8 cellular contexts compared by ENCODE assay signal in genomic region chr12:109713187-109713984, GRCh38. TPM values are rescaled to one million over a fixed set of nuclear protein-coding genes. Genes with fewer than 3 reads are reported as not detected.
DNase-seq lines count a peak whose midpoint lies in the region; ATAC-seq and TF ChIP-seq lines count a peak whose summit lies in the region.

Gene FAM222A (plus strand): TSS chr12:109713825. CDS start chr12:109744147, 30,322 bp downstream.

- H3K9ac ChIP-seq in SK-N-MC (ENCODE audit: insufficient read length) = no peak within 1 kb of the TSS

- peak; percentile 83 for ATAC-seq in HG02571 (IDR thresholded peaks at IDR 0.05; ENCODE audit: unreplicated experiment)

- H3K4me1 ChIP-seq in suprapubic skin = peaks cover 47% of the 10 kb centered on the region

- peak within 1 kb of the TSS; percentile 8 for H3K27ac Mint-ChIP-seq in activated naive CD4-positive, alpha-beta T cell treated with anti-CD3 and anti-CD28 coated beads, Interleukin-2, amount 50 U/mL, for 24 hours

- H3K27me3 ChIP-seq in GM06990 (replicated peaks; ENCODE audit: control insufficient read depth, insufficient read depth, low read length) (peaks cover 2% of the 10 kb centered on the region), suprapubic skin (peaks cover 44% of the 10 kb centered on the region)

- peaks cover 4% of the 10 kb centered on the region for H3K4me1 Mint-ChIP-seq in activated naive CD4-positive, alpha-beta T cell treated with anti-CD3 and anti-CD28 coated beads, Interleukin-2, amount 50 U/mL, for 24 hours

- no peak for TF ChIP-seq EP300 in suprapubic skin (IDR thresholded peaks at IDR 0.05)

- H3K9me3 ChIP-seq in SK-N-MC (ENCODE audit: low read depth, low read length) (no peaks in the 10 kb centered on the region), suprapubic skin (no peaks in the 10 kb centered on the region)

- no peaks in the 10 kb centered on the region for H3K36me3 Mint-ChIP-seq in activated naive CD4-positive, alpha-beta T cell treated with anti-CD3 and anti-CD28 coated beads, Interleukin-2, amount 50 U/mL, for 24 hours

- H3K27me3 Mint-ChIP-seq in activated naive CD4-positive, alpha-beta T cell treated with anti-CD3 and anti-CD28 coated beads, Interleukin-2, amount 50 U/mL, for 24 hours = peaks cover 15% of the 10 kb centered on the region

- TF ChIP-seq POLR2A in suprapubic skin (IDR thresholded peaks at IDR 0.05) = peak in 1 of 2 donors; percentile 77

- H3K36me3 ChIP-seq in GM06990 (ENCODE audit: control insufficient read depth, insufficient read depth, low read length) = no peaks in the 10 kb centered on the region
- H3K36me3 ChIP-seq in SK-N-MC (ENCODE audit: insufficient read depth, low read length) = no peaks in the 10 kb centered on the region
- H3K36me3 ChIP-seq in suprapubic skin = no peaks in the 10 kb centered on the region

- TF ChIP-seq CTCF in GM06990 (IDR thresholded peaks at IDR 0.05; ENCODE audit: insufficient read depth, low read length, poor library complexity, severe bottlenecking) (no peak), suprapubic skin (IDR thresholded peaks at IDR 0.05) (no peak)

- peak; percentile 96 for DNase-seq in GM06990 (ENCODE audit: extremely low read depth, insufficient read length)
- DNase-seq in NCI-H1048 (lab: John Stamatoyannopoulos, UW) = peak; percentile 86
- DNase-seq in SK-N-MC (ENCODE audit: low read depth, low spot score) = peak; percentile 55
- peak; percentile 98 for DNase-seq in globus pallidus (ENCODE audit: low spot score)
- DNase-seq in nucleus accumbens (lab: John Stamatoyannopoulos, UW) = peak; percentile 78 to 99 (median 98)
- peak; percentile 96 to 97 for DNase-seq in suprapubic skin (ENCODE audit: low spot score in 2 of 2)

- H3K4me3 Mint-ChIP-seq in activated naive CD4-positive, alpha-beta T cell treated with anti-CD3 and anti-CD28 coated beads, Interleukin-2, amount 50 U/mL, for 24 hours = peak within 1 kb of the TSS; percentile 62

- WGBS in suprapubic skin = 3% methylated on average over 24 of the region's 72 CpGs

- H3K27ac ChIP-seq in SK-N-MC (no peak within 1 kb of the TSS), suprapubic skin (peak within 1 kb of the TSS; percentile 7)

- peak within 1 kb of the TSS; percentile 54 for H3K4me3 ChIP-seq in GM06990 (replicated peaks; ENCODE audit: low read depth, low read length)
- H3K4me3 ChIP-seq in SK-N-MC = peak within 1 kb of the TSS; percentile 79
- H3K4me3 ChIP-seq in suprapubic skin = peak within 1 kb of the TSS; percentile 75

- no peaks in the 10 kb centered on the region for H3K9me3 Mint-ChIP-seq in activated naive CD4-positive, alpha-beta T cell treated with anti-CD3 and anti-CD28 coated beads, Interleukin-2, amount 50 U/mL, for 24 hours

RNA-seq across cellular contexts. Expression of gene FAM222A, which starts in this region (rescaled TPM):
- total RNA-seq in suprapubic skin = 1 to 10 TPM; 3.9 to 8.5 (median 6.6) TPM
